18 cellular contexts compared by ENCODE assay signal in genomic region chr20:12152996-12153395, GRCh38.
A peak's percentile ranks its signal among the peaks of the same experiment; 100 is the strongest.
DNase-seq lines count a peak whose midpoint lies in the region; ATAC-seq and TF ChIP-seq lines count a peak whose summit lies in the region.
"Had no signal": no experiment of that assay in that cellular context is flagged by ENCODE, and none has a peak within 500 bp of the region (broad histone marks: within the 10 kb centered on the region; RNA-seq: fewer than 3 reads in every experiment).

No MANE protein-coding gene starts in this region.

- no peaks in the 10 kb centered on the region for H3K9me3 ChIP-seq in PC-3 (ENCODE audit: low read length)
- no peaks in the 10 kb centered on the region for H3K9me3 ChIP-seq in mesenchymal stem cell (ENCODE audit: control insufficient read depth, low read length)
- H3K9me3 ChIP-seq: BLaER1, vagina had no signal

- peak; percentile 43 for ATAC-seq in PC-3
- no peak for ATAC-seq in GM21723 (IDR thresholded peaks at IDR 0.05; ENCODE audit: unreplicated experiment)
- no peak for ATAC-seq in GM18498 (IDR thresholded peaks at IDR 0.05; ENCODE audit: unreplicated experiment)
- ATAC-seq: natural killer cell had no signal

- H3K79me2 ChIP-seq in PC-3 (ENCODE audit: low read length): no peaks in the 10 kb centered on the region

- no peaks in the 10 kb centered on the region for H4K20me1 ChIP-seq in PC-3 (ENCODE audit: low read length)
- H4K20me1 ChIP-seq: BLaER1 had no signal

- H3K14ac ChIP-seq in mesenchymal stem cell (ENCODE audit: low read length in 2 of 2): no peak overlapping the region

- peak; percentile 75 for DNase-seq in ELR (ENCODE audit: low read depth)
- DNase-seq in PC-3: peak; percentile 91
- DNase-seq in epithelial cell of prostate (ENCODE audit: low read depth, low spot score): peak; percentile 75
- peak; percentile 85 for DNase-seq in mesenchymal stem cell
- DNase-seq in stimulated activated CD4-positive, alpha-beta T cell treated with anti-CD3 and anti-CD28 coated beads, Interleukin-4, amount 100 ng/mL, for 1 hour: no peak
- DNase-seq: activated CD4-positive, alpha-beta T cell treated with anti-CD3 and anti-CD28 coated beads, Interleukin-2, amount 50 U/mL, for 48 hours; activated naive CD4-positive, alpha-beta T cell treated with anti-CD3 and anti-CD28 coated beads, Interleukin-2, amount 50 U/mL, for 16 hours; kidney glomerular epithelial cell; natural killer cell; NCI-H1930; posterior cingulate gyrus; stimulated activated CD4-positive, alpha-beta T cell treated with anti-CD3 and anti-CD28 coated beads, Interleukin-4, amount 100 ng/mL, for 4 hours had no signal

- no peak overlapping the region for H4K8ac ChIP-seq in mesenchymal stem cell (ENCODE audit: low read length)

- intact Hi-C loops in PC-3 (cut with micrococcal nuclease): no loop called here

- no peak overlapping the region for H2AK5ac ChIP-seq in mesenchymal stem cell (ENCODE audit: low read length, severe bottlenecking)

- no peak overlapping the region for H3K4ac ChIP-seq in mesenchymal stem cell (ENCODE audit: low read depth in 1 of 2, low read length in 2 of 2)

- H3K4me1 ChIP-seq in PC-3 (ENCODE audit: insufficient read depth, low read length) (peaks cover 29% of the 10 kb centered on the region), mesenchymal stem cell (ENCODE audit: control insufficient read depth, insufficient read depth, low read depth, low read length) (no peaks in the 10 kb centered on the region)
- H3K4me1 ChIP-seq: BLaER1, vagina had no signal

- H2BK120ac ChIP-seq in mesenchymal stem cell (ENCODE audit: low read depth, low read length): no peak overlapping the region

- H3K4me2 ChIP-seq in PC-3 (ENCODE audit: low read length) (peak overlapping the region; percentile 73), mesenchymal stem cell (ENCODE audit: low read length, poor library complexity, severe bottlenecking) (no peak overlapping the region)
- H3K4me2 ChIP-seq: BLaER1 had no signal

- peaks cover 7% of the 10 kb centered on the region for H3F3A ChIP-seq in PC-3 (ENCODE audit: low read length, unreplicated experiment)

- H2BK15ac ChIP-seq in mesenchymal stem cell (ENCODE audit: low read depth, poor library complexity, severe bottlenecking): no peak overlapping the region

- no CpG with 5 or more reads among the region's 1 CpG for WGBS in mesenchymal stem cell

- H3K36me3 ChIP-seq in PC-3 (ENCODE audit: low read depth, low read length) (no peaks in the 10 kb centered on the region), mesenchymal stem cell (ENCODE audit: control insufficient read depth in 1 of 2, insufficient read depth in 2 of 2, low read depth in 1 of 2, low read length in 2 of 2) (no peaks in the 10 kb centered on the region)
- H3K36me3 ChIP-seq: BLaER1, vagina had no signal

- no peak for TF ChIP-seq CTCF in PC-3 (conservative IDR thresholded peaks at IDR 0.05; ENCODE audit: low read depth, low read length)

- no peak overlapping the region for H2BK5ac ChIP-seq in mesenchymal stem cell (ENCODE audit: low read depth, low read length, poor library complexity, severe bottlenecking)

- H3K18ac ChIP-seq in mesenchymal stem cell (ENCODE audit: low read depth in 1 of 2, low read length in 2 of 2): no peak overlapping the region

- no peak overlapping the region for H4K91ac ChIP-seq in mesenchymal stem cell (ENCODE audit: low read length)

- no peak overlapping the region for H2BK12ac ChIP-seq in mesenchymal stem cell (ENCODE audit: low read length in 2 of 2)

- CTCF ChIA-PET in PC-3 (lab: Charles Lee): no interaction called here

- no peak overlapping the region for H3K23ac ChIP-seq in mesenchymal stem cell (ENCODE audit: low read length in 2 of 2)

- H3K9ac ChIP-seq in PC-3 (ENCODE audit: low read length): peak overlapping the region; percentile 73
- peak overlapping the region; percentile 43 for H3K9ac ChIP-seq in mesenchymal stem cell (ENCODE audit: low read length)
- H3K9ac ChIP-seq: BLaER1 had no signal

- BruUV-seq in PC-3 (replicated peaks; lab: Mats Ljungman, UMichigan): no TSS peak

- no peaks in the 10 kb centered on the region for H3K9me2 ChIP-seq in PC-3 (replicated peaks; ENCODE audit: low read length)

- POLR2A ChIA-PET in PC-3 (lab: Charles Lee; ENCODE audit: unreplicated experiment): interaction anchor here (0.7 kb wide), 1 partner anchor 78 kb away, joined by 3 read pairs; no protein-coding TSS in a partner anchor

- H3K27ac ChIP-seq in PC-3 (ENCODE audit: low read length): peak overlapping the region; percentile 98
- H3K27ac ChIP-seq in epithelial cell of prostate: no peak overlapping the region
- no peak overlapping the region for H3K27ac ChIP-seq in mesenchymal stem cell (ENCODE audit: low read length, poor library complexity, severe bottlenecking)
- H3K27ac ChIP-seq: BLaER1, skin epidermis, vagina, VCaP had no signal

- H3K27me3 ChIP-seq in PC-3 (ENCODE audit: low read length) (no peaks in the 10 kb centered on the region), mesenchymal stem cell (ENCODE audit: control insufficient read depth in 1 of 2, insufficient read depth in 1 of 2, low read length in 2 of 2) (no peaks in the 10 kb centered on the region)
- H3K27me3 ChIP-seq: BLaER1, vagina had no signal

- no peaks in the 10 kb centered on the region for H3K79me1 ChIP-seq in mesenchymal stem cell (replicated peaks; ENCODE audit: low read length, poor library complexity, severe bottlenecking)

- peak overlapping the region; percentile 46; the same call in 1 of the 2 replicates for H3K4me3 ChIP-seq in PC-3 (ENCODE audit: low read length)
- H3K4me3 ChIP-seq in mesenchymal stem cell (ENCODE audit: insufficient read depth in 1 of 2, low read depth in 1 of 2, low read length in 2 of 2): no peak overlapping the region
- H3K4me3 ChIP-seq: BLaER1, skin epidermis, vagina had no signal

- H2AFZ ChIP-seq in PC-3 (ENCODE audit: low read length) (no peak overlapping the region), mesenchymal stem cell (ENCODE audit: low read depth, low read length) (no peak overlapping the region)
